Comparison of ENCODE assay signal across 26 cellular contexts in genomic region chr7:51118628-51119027, GRCh38.
DNase-seq lines count a peak whose midpoint lies in the region; FAIRE-seq and TF ChIP-seq lines count a peak whose summit lies in the region.
"Had no signal": no experiment of that assay in that cellular context is flagged by ENCODE, and none has a peak within 500 bp of the region (broad histone marks: within the 10 kb centered on the region; RNA-seq: fewer than 3 reads in every experiment).

No MANE protein-coding gene starts in this region.

- peak; percentile 90 for FAIRE-seq in urothelium cell line (lab: Jason Lieb, UNC)
- FAIRE-seq: A204.1, GM12878, GM12892, GM18507, GM19239 had no signal

- DNase-seq in D341Med (ENCODE audit: low spot score), result peak; percentile 4
- peak; percentile 57 for DNase-seq in esophagus muscularis mucosa (ENCODE audit: extremely low spot score)
- DNase-seq in urothelium cell line (ENCODE audit: low spot score), result no peak
- no peak for DNase-seq in inferior parietal cortex (ENCODE audit: extremely low spot score)
- no peak for DNase-seq in effector memory CD4-positive, alpha-beta T cell
- DNase-seq: 8988T; ACHN; AML-193; Caco-2; Calu3; CD4-positive, alpha-beta T cell; CD8-positive, alpha-beta T cell; DMS 273 treated with DMSO at 0.1 percent for 48 hours; DMS153; DMS53; DMS79; DND-41; EL; GDM1 had no signal

- TF ChIP-seq CTCF in esophagus muscularis mucosa (IDR thresholded peaks at IDR 0.05), result no peak

- no peak overlapping the region for H3K4me3 ChIP-seq in esophagus muscularis mucosa
- no peak overlapping the region for H3K4me3 ChIP-seq in effector memory CD4-positive, alpha-beta T cell (ENCODE audit: insufficient read depth, low read depth, low read length, poor library complexity, severe bottlenecking)
- H3K4me3 ChIP-seq: BLaER1 treated with 17β-estradiol and CSF1 and Interleukin-3, amounts not matched to agents 10 nM and 100 nM; GM12878 had no signal

- WGBS in esophagus muscularis mucosa, result 88% methylated on average over 4 of the region's 4 CpGs

- peaks cover 15 to 23% (median 19%) of the 10 kb centered on the region in 4 donors for H3K4me1 ChIP-seq in esophagus muscularis mucosa
- H3K4me1 ChIP-seq in effector memory CD4-positive, alpha-beta T cell (ENCODE audit: control insufficient read depth, insufficient read depth, low read length, poor library complexity, severe bottlenecking), result peaks cover 4% of the 10 kb centered on the region
- H3K4me1 ChIP-seq: Caco-2 had no signal

- H3K27me3 ChIP-seq in esophagus muscularis mucosa, result no peaks in the 10 kb centered on the region
- no peaks in the 10 kb centered on the region for H3K27me3 ChIP-seq in effector memory CD4-positive, alpha-beta T cell (replicated peaks; ENCODE audit: control insufficient read depth, insufficient read depth, low read length, poor library complexity, severe bottlenecking)
- H3K27me3 ChIP-seq: BLaER1 treated with 17β-estradiol and CSF1 and Interleukin-3, amounts not matched to agents 10 nM and 100 nM had no signal

- H3K9me3 ChIP-seq in esophagus muscularis mucosa, result peaks cover 0 to 6% (median 0%) of the 10 kb centered on the region in 4 donors
- no peaks in the 10 kb centered on the region for H3K9me3 ChIP-seq in effector memory CD4-positive, alpha-beta T cell (ENCODE audit: control insufficient read depth, low read length)
- H3K9me3 ChIP-seq: Caco-2 had no signal

- no peak for TF ChIP-seq EP300 in esophagus muscularis mucosa (IDR thresholded peaks at IDR 0.05)

- intact Hi-C loops in esophagus muscularis mucosa (cut with DNase I), result no loop called here

- H3K27ac ChIP-seq in esophagus muscularis mucosa (replicated peaks in 1 of 4), result no peak overlapping the region
- H3K27ac ChIP-seq in effector memory CD4-positive, alpha-beta T cell (ENCODE audit: insufficient read depth, low read length, poor library complexity, severe bottlenecking), result no peak overlapping the region
- H3K27ac ChIP-seq: BLaER1 treated with 17β-estradiol and CSF1 and Interleukin-3, amounts not matched to agents 10 nM and 100 nM; C4-2B had no signal

- TF ChIP-seq POLR2A in esophagus muscularis mucosa (IDR thresholded peaks at IDR 0.05; ENCODE audit: low read depth), result no peak

- no peaks in the 10 kb centered on the region for H3K36me3 ChIP-seq in esophagus muscularis mucosa
- no peaks in the 10 kb centered on the region for H3K36me3 ChIP-seq in effector memory CD4-positive, alpha-beta T cell (ENCODE audit: control insufficient read depth, insufficient read depth, low read length)
- H3K36me3 ChIP-seq: BLaER1 treated with 17β-estradiol and CSF1 and Interleukin-3, amounts not matched to agents 10 nM and 100 nM had no signal

Comparison
In these comparisons a context has a peak if more than half of its experiments do, and no peak if none do; other contexts are left out.
1. DNase-seq: peak in D341Med (single experiment) and esophagus muscularis mucosa (single experiment); none in urothelium cell line (single experiment), inferior parietal cortex (single experiment) and effector memory CD4-positive, alpha-beta T cell (0 of 3).